15 cellular contexts compared by ENCODE assay signal in genomic region chr14:81172353-81172752, GRCh38. TPM values are rescaled to one million over a fixed set of nuclear protein-coding genes. Genes with fewer than 3 reads are reported as not detected.
DNase-seq lines count a peak whose midpoint lies in the region; ATAC-seq and TF ChIP-seq lines count a peak whose summit lies in the region.
"Had no signal": no experiment of that assay in that cellular context is flagged by ENCODE, and none has a peak within 500 bp of the region (broad histone marks: within the 10 kb centered on the region; RNA-seq: fewer than 3 reads in every experiment).

No MANE protein-coding gene starts in this region.

- H3K4me3 ChIP-seq in breast epithelium (no peak overlapping the region), thyroid gland (replicated peaks in 1 of 3) (no peak overlapping the region)
- H3K4me3 ChIP-seq: adrenal gland, HAP-1 had no signal

- no peaks in the 10 kb centered on the region for H3K27me3 Mint-ChIP-seq in MCF 10A (ENCODE audit: insufficient read depth, unreplicated experiment)
- no peaks in the 10 kb centered on the region for H3K27me3 Mint-ChIP-seq in activated naive CD8-positive, alpha-beta T cell treated with anti-CD3 and anti-CD28 coated beads for 36 hours
- H3K27me3 Mint-ChIP-seq in activated T-cell treated with anti-CD3 and anti-CD28 coated beads, Interleukin-2, amount 50 U/mL, for 72 hours (ENCODE audit: low read depth) = no peaks in the 10 kb centered on the region
- H3K27me3 Mint-ChIP-seq: naive B cell had no signal

- no peak for TF ChIP-seq CTCF in MCF 10A (IDR thresholded peaks at IDR 0.05; ENCODE audit: unreplicated experiment)
- TF ChIP-seq CTCF in breast epithelium (IDR thresholded peaks at IDR 0.05) = no peak
- no peak for TF ChIP-seq CTCF in thyroid gland (IDR thresholded peaks at IDR 0.05)

- H3K27ac ChIP-seq in breast epithelium = no peak overlapping the region
- peak overlapping the region; percentile 9 to 98 (median 92) for H3K27ac ChIP-seq in thyroid gland
- H3K27ac ChIP-seq: adrenal gland had no signal

- no peaks in the 10 kb centered on the region for H3K9me3 Mint-ChIP-seq in MCF 10A (ENCODE audit: unreplicated experiment)
- no peaks in the 10 kb centered on the region for H3K9me3 Mint-ChIP-seq in activated naive CD8-positive, alpha-beta T cell treated with anti-CD3 and anti-CD28 coated beads for 36 hours
- no peaks in the 10 kb centered on the region for H3K9me3 Mint-ChIP-seq in activated T-cell treated with anti-CD3 and anti-CD28 coated beads, Interleukin-2, amount 50 U/mL, for 72 hours
- H3K9me3 Mint-ChIP-seq: naive B cell had no signal

- H3K4me1 ChIP-seq in breast epithelium = no peaks in the 10 kb centered on the region
- H3K4me1 ChIP-seq in thyroid gland = peaks cover 25 to 50% of the 10 kb centered on the region in 2 donors

- H3K36me3 Mint-ChIP-seq in MCF 10A (ENCODE audit: insufficient read depth, unreplicated experiment) = no peaks in the 10 kb centered on the region
- peaks cover 2% of the 10 kb centered on the region for H3K36me3 Mint-ChIP-seq in activated naive CD8-positive, alpha-beta T cell treated with anti-CD3 and anti-CD28 coated beads for 36 hours
- H3K36me3 Mint-ChIP-seq in activated T-cell treated with anti-CD3 and anti-CD28 coated beads, Interleukin-2, amount 50 U/mL, for 72 hours (ENCODE audit: insufficient read depth in 2 of 2) = no peaks in the 10 kb centered on the region
- H3K36me3 Mint-ChIP-seq: naive B cell had no signal

- 75 to 85% methylated on average over 2 of the region's 2 CpGs for WGBS in thyroid gland, 2 donors

- no TSS peak for BruUV-seq in MCF 10A (replicated peaks; lab: Mats Ljungman, UMichigan)

- intact Hi-C loops in MCF 10A (cut with micrococcal nuclease) = no loop called here
- intact Hi-C loops in breast epithelium (cut with DNase I; ENCODE audit: low total_unique reads) = no loop called here
- intact Hi-C loops in thyroid gland (cut with DNase I) = no loop called here

- peak; percentile 35 for DNase-seq in MCF 10A (ENCODE audit: unreplicated experiment)
- no peak for DNase-seq in breast epithelium (ENCODE audit: low spot score in 2 of 2)
- DNase-seq in HT1080 (ENCODE audit: low read depth) = peak; percentile 11
- DNase-seq in thyroid gland = no peak
- no peak for DNase-seq in activated naive CD8-positive, alpha-beta T cell treated with anti-CD3 and anti-CD28 coated beads for 36 hours
- DNase-seq in stimulated activated CD4-positive, alpha-beta T cell treated with anti-CD3 and anti-CD28 coated beads, Interleukin-4, amount 100 ng/mL, for 4 hours = no peak
- no peak for DNase-seq in activated T-cell treated with anti-CD3 and anti-CD28 coated beads, Interleukin-2, amount 50 U/mL, for 72 hours
- DNase-seq: activated CD8-positive, alpha-beta T cell treated with anti-CD3 and anti-CD28 coated beads, Interleukin-2, amount 10 ng/mL, durations not matched to agents 7 days and 5 days; adrenal gland; naive B cell; NCI-H510A; stimulated activated CD4-positive, alpha-beta T cell treated with anti-CD3 and anti-CD28 coated beads, Interleukin-15, amount 100 ng/mL, for 24 hours; stimulated activated naive CD4-positive, alpha-beta T cell had no signal

- H3K27me3 ChIP-seq in breast epithelium (no peaks in the 10 kb centered on the region), thyroid gland (no peaks in the 10 kb centered on the region)
- H3K27me3 ChIP-seq: adrenal gland had no signal

- ATAC-seq in HG02623 (IDR thresholded peaks at IDR 0.05; ENCODE audit: unreplicated experiment) = peak; percentile 23
- ATAC-seq in activated T-cell treated with anti-CD3 and anti-CD28 coated beads, Interleukin-2, amount 50 U/mL, for 72 hours (replicated peaks in 1 of 2) = no peak
- ATAC-seq: activated CD8-positive, alpha-beta T cell treated with anti-CD3 and anti-CD28 coated beads, Interleukin-2, amount 10 ng/mL, durations not matched to agents 7 days and 5 days had no signal

- H3K4me3 Mint-ChIP-seq in MCF 10A (ENCODE audit: unreplicated experiment) = no peak overlapping the region
- no peak overlapping the region for H3K4me3 Mint-ChIP-seq in activated naive CD8-positive, alpha-beta T cell treated with anti-CD3 and anti-CD28 coated beads for 36 hours
- no peak overlapping the region for H3K4me3 Mint-ChIP-seq in activated T-cell treated with anti-CD3 and anti-CD28 coated beads, Interleukin-2, amount 50 U/mL, for 72 hours
- H3K4me3 Mint-ChIP-seq: activated CD8-positive, alpha-beta T cell treated with anti-CD3 and anti-CD28 coated beads, Interleukin-2, amount 10 ng/mL, durations not matched to agents 7 days and 5 days had no signal

- CTCF ChIA-PET in MCF 10A (lab: Yijun Ruan, JAX) = interaction anchor here (0.6 to 5.0 kb wide), 10 partner anchors 9 to 292 kb away, joined by 3 to 60 read pairs (median 4); no protein-coding TSS in a partner anchor

- H3K4me1 Mint-ChIP-seq in MCF 10A (ENCODE audit: insufficient read depth, unreplicated experiment) = peaks cover 13% of the 10 kb centered on the region
- H3K4me1 Mint-ChIP-seq in activated naive CD8-positive, alpha-beta T cell treated with anti-CD3 and anti-CD28 coated beads for 36 hours = peaks cover 15% of the 10 kb centered on the region
- peaks cover 22% of the 10 kb centered on the region for H3K4me1 Mint-ChIP-seq in activated T-cell treated with anti-CD3 and anti-CD28 coated beads, Interleukin-2, amount 50 U/mL, for 72 hours (ENCODE audit: low read depth)

- no peak overlapping the region for H3K27ac Mint-ChIP-seq in MCF 10A (ENCODE audit: low read depth, unreplicated experiment)
- H3K27ac Mint-ChIP-seq in activated naive CD8-positive, alpha-beta T cell treated with anti-CD3 and anti-CD28 coated beads for 36 hours = no peak overlapping the region
- no peak overlapping the region for H3K27ac Mint-ChIP-seq in activated T-cell treated with anti-CD3 and anti-CD28 coated beads, Interleukin-2, amount 50 U/mL, for 72 hours
- H3K27ac Mint-ChIP-seq: activated CD8-positive, alpha-beta T cell treated with anti-CD3 and anti-CD28 coated beads, Interleukin-2, amount 10 ng/mL, durations not matched to agents 7 days and 5 days; naive B cell had no signal

- TF ChIP-seq POLR2A in breast epithelium (IDR thresholded peaks at IDR 0.05) (no peak), thyroid gland (IDR thresholded peaks at IDR 0.05) (no peak)

- H3K36me3 ChIP-seq in breast epithelium = no peaks in the 10 kb centered on the region
- H3K36me3 ChIP-seq in thyroid gland = no peaks in the 10 kb centered on the region
- H3K36me3 ChIP-seq: adrenal gland, HAP-1 had no signal

- POLR2A ChIA-PET in MCF 10A (lab: Yijun Ruan, JAX) = interaction anchor here (0.6 kb wide), 2 partner anchors 10 to 24 kb away, joined by 3 read pairs; no protein-coding TSS in a partner anchor

- H3K9me3 ChIP-seq in breast epithelium (no peaks in the 10 kb centered on the region), thyroid gland (no peaks in the 10 kb centered on the region)
- H3K9me3 ChIP-seq: adrenal gland, HAP-1 had no signal

RNA-seq across cellular contexts. Expression of gene GTF2A1, which starts 48.4 kb away (rescaled TPM):
- total RNA-seq in MCF 10A (2022) = 35.0 and 49.4 TPM in 2 replicates
- 10 to 100 TPM; 27.5 to 33.3 (median 29.7) TPM for total RNA-seq in breast epithelium
- 23.8 and 28.1 TPM in 2 replicates for total RNA-seq in HT1080 (2014; rRNA removed; shearing (Covaris generic))
- 21.8 and 28.0 TPM in 2 replicates for polyA plus RNA-seq in HT1080 (2015; cell fraction: cytosol; rRNA removed)
- polyA plus RNA-seq in HT1080 (2015; cell fraction: nucleus; rRNA removed) = 25.7 and 29.9 TPM in 2 replicates
- 10 to 100 TPM; 31.4 to 51.7 (median 39.7) TPM for total RNA-seq in thyroid gland
- 10 to 100 TPM; 42.5 TPM for total RNA-seq in activated naive CD8-positive, alpha-beta T cell treated with anti-CD3 and anti-CD28 coated beads for 36 hours
- 10 to 100 TPM; 52.3 to 58.6 TPM for total RNA-seq in activated T-cell treated with anti-CD3 and anti-CD28 coated beads, Interleukin-2, amount 50 U/mL, for 72 hours

Comparison
In these comparisons a context has a peak if more than half of its experiments do, and no peak if none do; other contexts are left out.
1. DNase-seq: peak in MCF 10A (single experiment) and HT1080 (single experiment); none in breast epithelium (0 of 2), thyroid gland (0 of 2), activated naive CD8-positive, alpha-beta T cell treated with anti-CD3 and anti-CD28 coated beads for 36 hours (single experiment), stimulated activated CD4-positive, alpha-beta T cell treated with anti-CD3 and anti-CD28 coated beads, Interleukin-4, amount 100 ng/mL, for 4 hours (0 of 2) and activated T-cell treated with anti-CD3 and anti-CD28 coated beads, Interleukin-2, amount 50 U/mL, for 72 hours (0 of 2).
2. H3K27ac ChIP-seq: peak in thyroid gland (3 of 3); none in breast epithelium (0 of 2).